ENCODE assay signal across 23 cellular contexts in genomic region chr10:117159390-117159789, GRCh38. TPM values are rescaled to one million over a fixed set of nuclear protein-coding genes. Genes with fewer than 3 reads are reported as not detected.
DNase-seq lines count a peak whose midpoint lies in the region; ATAC-seq, FAIRE-seq and TF ChIP-seq lines count a peak whose summit lies in the region.
"Had no signal": no experiment of that assay in that cellular context is flagged by ENCODE, and none has a peak within 500 bp of the region (broad histone marks: within the 10 kb centered on the region; RNA-seq: fewer than 3 reads in every experiment).

No MANE protein-coding gene starts in this region.

- H3K4me2 ChIP-seq in A549 (no peak overlapping the region), H9 (ENCODE audit: insufficient read depth, insufficient read length, low read length) (no peak overlapping the region)
- H3K4me2 ChIP-seq: KMS-11, PC-9 had no signal

- intact Hi-C loops in ovary (cut with DNase I), result no loop called here

- no peak overlapping the region for H2AFZ ChIP-seq in H9 (ENCODE audit: low read length)
- H2AFZ ChIP-seq: PC-9 had no signal

- H3K79me1 ChIP-seq in H9 (ENCODE audit: insufficient read depth, low read depth, low read length, poor library complexity, severe bottlenecking), result no peaks in the 10 kb centered on the region

- no peak overlapping the region for H2BK5ac ChIP-seq in H9 (ENCODE audit: insufficient read length, low read length)

- H2BK120ac ChIP-seq in H9 (ENCODE audit: low read depth, low read length, poor library complexity, severe bottlenecking), result no peak overlapping the region

- H4K20me1 ChIP-seq in H9 (ENCODE audit: control insufficient read depth, insufficient read depth, insufficient read length), result no peaks in the 10 kb centered on the region

- H3K36me3 ChIP-seq in ovary, result no peaks in the 10 kb centered on the region
- H3K36me3 ChIP-seq: SJCRH30 had no signal

- H3K23me2 ChIP-seq in H9 (ENCODE audit: insufficient read length, low read depth, low read length, poor library complexity, severe bottlenecking), result peaks cover 4% of the 10 kb centered on the region

- H3K27ac Mint-ChIP-seq in H9, result peak overlapping the region in 1 of 3 experiments; percentile 69; a peak in 1 of 7 replicates

- TF ChIP-seq CTCF in A549 (IDR thresholded peaks at IDR 0.05), result no peak
- TF ChIP-seq CTCF in H9 (conservative IDR thresholded peaks at IDR 0.05), result no peak
- TF ChIP-seq CTCF in ovary (IDR thresholded peaks at IDR 0.05), result no peak

- ATAC-seq in A549, result no peak
- ATAC-seq in GM18519 (IDR thresholded peaks at IDR 0.05; ENCODE audit: low FRiP score, unreplicated experiment), result no peak
- ATAC-seq in GM21381 (IDR thresholded peaks at IDR 0.05; ENCODE audit: unreplicated experiment), result no peak
- ATAC-seq: HepG2 had no signal

- no peak overlapping the region for H3K18ac ChIP-seq in H9 (ENCODE audit: insufficient read length, low read depth, low read length)

- H3K27ac ChIP-seq in A549 (no peak overlapping the region), H9 (ENCODE audit: insufficient read length, low read depth, low read length) (no peak overlapping the region), ovary (no peak overlapping the region)
- H3K27ac ChIP-seq: KMS-11, PC-9, SJCRH30 had no signal

- H3K9ac ChIP-seq in H9 (ENCODE audit: extremely low read depth, insufficient read length, low read length), result no peak overlapping the region
- H3K9ac ChIP-seq: KMS-11 had no signal

- H3K4me1 ChIP-seq in A549 (0 out of 3 replicates have a peak, but pooled peaks cover 3% of the 10 kb centered on the region), H9 (ENCODE audit: insufficient read depth, low read length) (peaks cover 12% of the 10 kb centered on the region), ovary (ENCODE audit: insufficient read depth) (no peaks in the 10 kb centered on the region)
- H3K4me1 ChIP-seq: SJCRH30 had no signal

- H3K4me1 Mint-ChIP-seq in H9, result peaks cover 28 to 41% of the 10 kb centered on the region in 2 experiments

- WGBS in A549 (ENCODE audit: missing lambda C conversion rate), result 50% methylated on average over 6 of the region's 6 CpGs
- no CpG with 5 or more reads among the region's 6 CpGs for WGBS in H9 (ENCODE audit: extremely low coverage, insufficient read length, low lambda C conversion rate)
- 5 to 9% (median 6%) methylated on average over 6 of the region's 6 CpGs for WGBS in ovary, 3 donors

- POLR2A ChIA-PET in A549 (lab: Yijun Ruan, JAX), result no interaction called here

- H3K9me3 ChIP-seq in A549 (no peaks in the 10 kb centered on the region), H9 (ENCODE audit: control insufficient read depth, low read depth, low read length) (no peaks in the 10 kb centered on the region), ovary (no peaks in the 10 kb centered on the region)
- H3K9me3 ChIP-seq: SJCRH30 had no signal

- TF ChIP-seq RAD21 in A549 (conservative IDR thresholded peaks at IDR 0.05 in 1 of 2, IDR thresholded peaks at IDR 0.05 in 1 of 2), result no peak

- H4K8ac ChIP-seq in H9 (replicated peaks; ENCODE audit: insufficient read length, low read depth, low read length), result no peak overlapping the region

- no peaks in the 10 kb centered on the region for H3K79me2 ChIP-seq in H9 (ENCODE audit: insufficient read depth, low read length)

- H3K27me3 Mint-ChIP-seq in H9 (ENCODE audit: low read depth), result peaks cover 99% of the 10 kb centered on the region

- no peak overlapping the region for H3K14ac ChIP-seq in H9 (ENCODE audit: insufficient read depth, low read length)

- CTCF ChIA-PET in A549 (lab: Yijun Ruan, JAX), result interaction anchor here (0.9 to 4.5 kb wide), 7 partner anchors 8 to 363 kb away, joined by 3 to 21 read pairs (median 3); no protein-coding TSS in a partner anchor

- no peak overlapping the region for H3K23ac ChIP-seq in H9 (ENCODE audit: insufficient read length, low read depth, low read length)

- TF ChIP-seq EP300 in A549 (IDR thresholded peaks at IDR 0.05) (no peak), ovary (IDR thresholded peaks at IDR 0.05) (no peak)

- H3K9me3 Mint-ChIP-seq in H9, result peaks cover 0 to 21% of the 10 kb centered on the region in 2 experiments; a peak in 1 of 5 replicates

- no peak overlapping the region for H2BK12ac ChIP-seq in H9 (ENCODE audit: insufficient read length, low read depth, low read length)

- H3K4me3 ChIP-seq in A549, result no peak overlapping the region
- H3K4me3 ChIP-seq in ovary, result no peak overlapping the region
- H3K4me3 ChIP-seq: PC-9, SJCRH30 had no signal

- H3T11ph ChIP-seq in H9 (ENCODE audit: low read length), result no peak overlapping the region

- H3K27me3 ChIP-seq in H9 (ENCODE audit: insufficient read depth, low read length) (peaks cover 80% of the 10 kb centered on the region), ovary (peaks cover 8% of the 10 kb centered on the region)

- H3K36me3 Mint-ChIP-seq in H9 (ENCODE audit: insufficient read depth in 1 of 3, low read depth in 3 of 3), result no peaks in the 10 kb centered on the region

- no peak overlapping the region for H4K91ac ChIP-seq in H9 (ENCODE audit: insufficient read length, low read depth, low read length)

- no peak overlapping the region for H2AK5ac ChIP-seq in H9 (ENCODE audit: insufficient read length, low read length)

- H3K56ac ChIP-seq in H9 (ENCODE audit: insufficient read length, low read depth, low read length), result no peak overlapping the region

- FAIRE-seq in A549 (lab: Jason Lieb, UNC), result no peak
- FAIRE-seq: GM12892, HepG2 had no signal

- TF ChIP-seq POLR2A in A549 (IDR thresholded peaks at IDR 0.05; ENCODE audit: low read length), result no peak
- no peak for TF ChIP-seq POLR2A in ovary (IDR thresholded peaks at IDR 0.05)

- DNase-seq in A549 (ENCODE audit: low read depth in 1 of 2, low spot score in 1 of 2) (no peak), H9 (peak; percentile 80), NCI-H2227 treated with DMSO at 0.1 percent for 48 hours (lab: John Stamatoyannopoulos, UW) (peak; percentile 17), iPS DF 19.7 (ENCODE audit: low read depth, low spot score) (peak; percentile 86), ovary (no peak), putamen (ENCODE audit: low spot score) (no peak)
- DNase-seq: AML-193, COR-L47, HCEC 1CT, NCI-H1048, NCI-H1694 treated with DMSO at 0.1 percent for 48 hours, NCI-H2107, NCI-H446, NCI-H774, PC-9, SJCRH30 had no signal

- H3K4ac ChIP-seq in H9 (ENCODE audit: low read depth, low read length), result no peak overlapping the region

- H4K5ac ChIP-seq in H9 (ENCODE audit: insufficient read length, low read depth, low read length), result no peak overlapping the region

- no peak overlapping the region for H2BK20ac ChIP-seq in H9 (ENCODE audit: low read depth, low read length, poor library complexity, severe bottlenecking)

- no peak overlapping the region for H2BK15ac ChIP-seq in H9 (ENCODE audit: low read depth, low read length)

- H3K4me3 Mint-ChIP-seq in H9, result peak overlapping the region in 1 of 2 experiments; percentile 15; a peak in 1 of 5 replicates

TF ChIP-seq in A549, 52 proteins besides CTCF, POLR2A, EP300 and RAD21:
- TF ChIP-seq CBX8 (IDR thresholded peaks at IDR 0.05) (0 out of 2 replicates have a peak, but pooled peaks have one; percentile 47), ZC3H11A (IDR thresholded peaks at IDR 0.05) (no peak), SMC3 (IDR thresholded peaks at IDR 0.05) (no peak), RCOR1 (IDR thresholded peaks at IDR 0.05; ENCODE audit: low read depth, low read length) (no peak), HEYL (CRISPR knock-in tag; IDR thresholded peaks at IDR 0.05) (no peak), CHD2 (IDR thresholded peaks at IDR 0.05; ENCODE audit: low read length, partially characterized antibody) (no peak)

RNA-seq across cellular contexts. Expression of gene VAX1, which starts 21.3 kb away (rescaled TPM):
- polyA plus RNA-seq in A549 (2011; rRNA removed) (0.60 and 0.70 TPM in 2 replicates), A549 (2017; fragmentation: RNase III; extraction: RNeasy Plus Mini Kit Qiagen cat#74134 plus additional on column Dnase treatment) (0.54 to 0.71 TPM (median 0.68 TPM) in 3 replicates), ovary (not detected)
- 0.73 and 1.0 TPM in 2 replicates for polyA plus RNA-seq in A549 (2012; cell fraction: cytosol; rRNA removed)
- 1.3 and 1.5 TPM in 2 replicates for polyA plus RNA-seq in A549 (2012; cell fraction: nucleus; rRNA removed)
- polyA minus RNA-seq in A549 (2011; rRNA and poly(A)+ RNA removed), result 0.33 and 0.44 TPM in 2 replicates
- total RNA-seq in H9 (2021) (not detected in 2 replicates), ovary (not detected)
- total RNA-seq: HepG2, MCF 10A, PC-9, SJCRH30 had no signal
- polyA plus RNA-seq: HepG2 had no signal

RNA-seq across cellular contexts. Expression of gene KCNK18, which starts 37.9 kb away (rescaled TPM):
- polyA plus RNA-seq in A549 (2011; rRNA removed), result not detected in 2 replicates
- polyA plus RNA-seq in A549 (2012; cell fraction: cytosol; rRNA removed), result not detected in 2 replicates
- polyA plus RNA-seq in A549 (2012; cell fraction: nucleus; rRNA removed), result not detected in 2 replicates
- not detected in 3 replicates for polyA plus RNA-seq in A549 (2017; fragmentation: RNase III; extraction: RNeasy Plus Mini Kit Qiagen cat#74134 plus additional on column Dnase treatment)
- polyA minus RNA-seq in A549 (2011; rRNA and poly(A)+ RNA removed), result not detected in 2 replicates
- not detected in 2 replicates for total RNA-seq in H9 (2021)
- not detected for total RNA-seq in ovary
- not detected for polyA plus RNA-seq in ovary
- total RNA-seq: Daoy, HepG2, MCF 10A, PC-9, SJCRH30 had no signal
- polyA plus RNA-seq: HepG2 had no signal

Comparison
In these comparisons a context has a peak if more than half of its experiments do, and no peak if none do; other contexts are left out.
1. DNase-seq: peak in H9 (single experiment), NCI-H2227 treated with DMSO at 0.1 percent for 48 hours (single experiment) and iPS DF 19.7 (single experiment); none in A549 (0 of 2), ovary (0 of 5) and putamen (single experiment).